ENCODE assay signal across 11 cellular contexts in the genomic region with DNA sequence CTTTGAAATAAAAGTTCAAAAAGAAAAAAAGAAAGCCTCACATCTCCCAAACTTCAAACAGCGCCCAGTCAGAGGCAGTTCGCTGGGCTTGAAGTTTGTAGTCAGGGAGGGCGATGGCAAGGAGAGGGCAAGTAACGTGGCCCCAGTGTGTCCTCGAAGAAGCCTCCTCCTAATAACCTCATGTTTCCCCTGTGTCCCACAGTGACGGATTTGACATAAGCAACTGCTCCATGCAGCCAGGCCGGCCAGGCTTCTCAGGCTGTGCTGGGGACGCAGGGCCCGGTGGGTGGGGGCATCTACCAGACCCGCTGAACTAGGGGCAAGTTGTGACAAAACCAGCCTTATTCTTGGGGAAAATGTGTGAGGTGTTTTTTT.
A peak's percentile ranks its signal among the peaks of the same experiment; 100 is the strongest.
DNase-seq lines count a peak whose midpoint lies in the region; ATAC-seq, FAIRE-seq and TF ChIP-seq lines count a peak whose summit lies in the region.
"Had no signal": no experiment of that assay in that cellular context is flagged by ENCODE, and none has a peak within 500 bp of the region (broad histone marks: within the 10 kb centered on the region; RNA-seq: fewer than 3 reads in every experiment).

No MANE protein-coding gene starts in this region.

- intact Hi-C loops in dorsolateral prefrontal cortex (cut with DNase I), result no loop called here
- intact Hi-C loops in mammary epithelial cell (cut with micrococcal nuclease), result no loop called here

- H3K27me3 ChIP-seq in dorsolateral prefrontal cortex (no peaks in the 10 kb centered on the region), thoracic aorta (replicated peaks; ENCODE audit: insufficient read depth) (no peaks in the 10 kb centered on the region), mammary epithelial cell (ENCODE audit: insufficient read depth, low read length) (peaks cover 13% of the 10 kb centered on the region)

- ATAC-seq in thoracic aorta (ENCODE audit: insufficient number of reproducible peaks, low FRiP score, low read depth), result no peak
- ATAC-seq in HG03439 (IDR thresholded peaks at IDR 0.05; ENCODE audit: unreplicated experiment), result no peak

- no peaks in the 10 kb centered on the region for H4K20me1 ChIP-seq in mammary epithelial cell (ENCODE audit: insufficient read depth, low read length)

- no peak for FAIRE-seq in HTR-8/SVneo (lab: Jason Lieb, UNC)

- dilution Hi-C loops in mammary epithelial cell (cut with HindIII; ENCODE audit: low sequenced_read_pairs), result no loop called here

- H3K27ac Mint-ChIP-seq in nephron, result peak overlapping the region; percentile 90 to 99 (median 99)

- H3K27me3 Mint-ChIP-seq in nephron (ENCODE audit: low read depth), result peaks cover 27% of the 10 kb centered on the region

- no peaks in the 10 kb centered on the region for H3K79me2 ChIP-seq in mammary epithelial cell (ENCODE audit: insufficient read depth, low read length)

- BruUV-seq in mammary epithelial cell (replicated peaks; lab: Mats Ljungman, UMichigan), result no TSS peak

- TF ChIP-seq CTCF in dorsolateral prefrontal cortex (IDR thresholded peaks at IDR 0.05 in 54 of 56, conservative IDR thresholded peaks at IDR 0.05 in 2 of 56; ENCODE audit: low read depth in 1 of 56, partially characterized antibody in 56 of 56), result no peak
- TF ChIP-seq CTCF in nephron (IDR thresholded peaks at IDR 0.05; ENCODE audit: unreplicated experiment in 3 of 3), result no peak
- TF ChIP-seq CTCF in thoracic aorta (IDR thresholded peaks at IDR 0.05), result no peak
- TF ChIP-seq CTCF in mammary epithelial cell (conservative IDR thresholded peaks at IDR 0.05 in 1 of 2, IDR thresholded peaks at IDR 0.05 in 1 of 2; ENCODE audit: extremely low read depth in 1 of 2, insufficient read depth in 1 of 2, low read depth in 1 of 2, low read length in 2 of 2), result no peak

- no peaks in the 10 kb centered on the region for H3K36me3 Mint-ChIP-seq in nephron (ENCODE audit: low read depth)

- H3K27ac ChIP-seq in dorsolateral prefrontal cortex (peak overlapping the region in 53 of 59 donors; percentile 16 to 91 (median 85)), thoracic aorta (peak overlapping the region; percentile 75 to 77), mammary epithelial cell (ENCODE audit: insufficient read depth, low read depth, low read length) (no peak overlapping the region)

- H3K4me3 ChIP-seq in dorsolateral prefrontal cortex (no peak overlapping the region), thoracic aorta (no peak overlapping the region), mammary epithelial cell (replicated peaks in 1 of 3; ENCODE audit: insufficient read depth in 1 of 3, low read depth in 2 of 3, low read length in 3 of 3) (no peak overlapping the region)

- H3K4me3 Mint-ChIP-seq in nephron, result peak overlapping the region in 1 of 3 experiments; percentile 66

- in situ Hi-C loops in mammary epithelial cell (cut with MboI; ENCODE audit: low sequenced_read_pairs in 2 of 2), result no loop called here

- H3K9me3 Mint-ChIP-seq in nephron, result peaks cover 4% of the 10 kb centered on the region

- no peak overlapping the region for H2AFZ ChIP-seq in mammary epithelial cell (ENCODE audit: low read depth, low read length)

- peaks cover 0 to 28% of the 10 kb centered on the region in 2 donors for H3K4me1 ChIP-seq in thoracic aorta (ENCODE audit: control insufficient read depth in 1 of 2, low read depth in 2 of 2)
- no peaks in the 10 kb centered on the region for H3K4me1 ChIP-seq in mammary epithelial cell (ENCODE audit: insufficient read depth, low read length)

- CTCF ChIA-PET in mammary epithelial cell (lab: Charles Lee; ENCODE audit: low non-redundant PET), result no interaction called here

- no peak overlapping the region for H3K9ac ChIP-seq in mammary epithelial cell (ENCODE audit: insufficient read depth, low read length)

- H3K4me2 ChIP-seq in mammary epithelial cell (ENCODE audit: insufficient read depth, low read depth, low read length), result no peak overlapping the region

- H3K4me1 Mint-ChIP-seq in nephron, result peaks cover 35% of the 10 kb centered on the region

- WGBS in mammary epithelial cell (ENCODE audit: low coverage, missing lambda C conversion rate), result 43% methylated on average over 10 of the region's 10 CpGs

- DNase-seq in activated CD8-positive, alpha-beta memory T cell treated with anti-CD3 and anti-CD28 coated beads for 24 hours, result peak; percentile 77
- no peak for DNase-seq in activated CD8-positive, alpha-beta memory T cell treated with anti-CD3 and anti-CD28 coated beads, Interleukin-2, amount 50 U/mL, for 4 hours
- DNase-seq in dorsolateral prefrontal cortex (no peak), thoracic aorta (ENCODE audit: low spot score) (no peak), mammary epithelial cell (no peak), HTR-8/SVneo (ENCODE audit: insufficient read length, low spot score) (no peak)
- DNase-seq: NCI-H187 treated with DMSO at 0.1 percent for 48 hours, NCI-H774, SHP77 treated with DMSO at 0.1 percent for 48 hours had no signal

- no peaks in the 10 kb centered on the region for H3K36me3 ChIP-seq in thoracic aorta
- no peaks in the 10 kb centered on the region for H3K36me3 ChIP-seq in mammary epithelial cell (ENCODE audit: insufficient read depth, low read length)

- H3K9me3 ChIP-seq in thoracic aorta, result no peaks in the 10 kb centered on the region
- no peaks in the 10 kb centered on the region for H3K9me3 ChIP-seq in mammary epithelial cell (replicated peaks; ENCODE audit: insufficient read depth, low read length)
